Comparison of ENCODE assay signal across 1 cellular context in the genomic region with DNA sequence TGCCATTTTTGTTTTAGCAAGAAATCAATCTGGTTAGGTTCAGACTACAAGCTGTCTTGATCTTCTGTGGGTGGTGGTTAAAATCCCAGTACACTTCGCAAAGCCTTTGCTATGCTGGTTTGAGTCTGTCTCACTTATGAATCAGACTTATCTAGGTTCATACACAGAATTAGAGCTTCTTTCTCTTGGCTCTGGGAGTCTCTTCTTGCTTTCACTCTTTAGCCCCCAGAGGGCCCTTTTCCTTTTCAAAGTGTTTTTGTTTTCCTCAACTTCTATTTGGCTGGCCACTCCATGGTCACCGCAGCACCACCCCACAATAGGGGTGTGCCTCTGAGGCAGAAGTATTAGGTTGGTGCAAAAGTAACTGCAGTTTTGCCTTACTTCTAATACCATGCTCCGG.
TF ChIP-seq lines count a peak whose summit lies in the region.

No MANE protein-coding gene starts in this region.

TF ChIP-seq in GM23338, 12 proteins besides CTCF, POLR2A, EP300 and RAD21 (continued from another document):
- TF ChIP-seq, protein P1, sequence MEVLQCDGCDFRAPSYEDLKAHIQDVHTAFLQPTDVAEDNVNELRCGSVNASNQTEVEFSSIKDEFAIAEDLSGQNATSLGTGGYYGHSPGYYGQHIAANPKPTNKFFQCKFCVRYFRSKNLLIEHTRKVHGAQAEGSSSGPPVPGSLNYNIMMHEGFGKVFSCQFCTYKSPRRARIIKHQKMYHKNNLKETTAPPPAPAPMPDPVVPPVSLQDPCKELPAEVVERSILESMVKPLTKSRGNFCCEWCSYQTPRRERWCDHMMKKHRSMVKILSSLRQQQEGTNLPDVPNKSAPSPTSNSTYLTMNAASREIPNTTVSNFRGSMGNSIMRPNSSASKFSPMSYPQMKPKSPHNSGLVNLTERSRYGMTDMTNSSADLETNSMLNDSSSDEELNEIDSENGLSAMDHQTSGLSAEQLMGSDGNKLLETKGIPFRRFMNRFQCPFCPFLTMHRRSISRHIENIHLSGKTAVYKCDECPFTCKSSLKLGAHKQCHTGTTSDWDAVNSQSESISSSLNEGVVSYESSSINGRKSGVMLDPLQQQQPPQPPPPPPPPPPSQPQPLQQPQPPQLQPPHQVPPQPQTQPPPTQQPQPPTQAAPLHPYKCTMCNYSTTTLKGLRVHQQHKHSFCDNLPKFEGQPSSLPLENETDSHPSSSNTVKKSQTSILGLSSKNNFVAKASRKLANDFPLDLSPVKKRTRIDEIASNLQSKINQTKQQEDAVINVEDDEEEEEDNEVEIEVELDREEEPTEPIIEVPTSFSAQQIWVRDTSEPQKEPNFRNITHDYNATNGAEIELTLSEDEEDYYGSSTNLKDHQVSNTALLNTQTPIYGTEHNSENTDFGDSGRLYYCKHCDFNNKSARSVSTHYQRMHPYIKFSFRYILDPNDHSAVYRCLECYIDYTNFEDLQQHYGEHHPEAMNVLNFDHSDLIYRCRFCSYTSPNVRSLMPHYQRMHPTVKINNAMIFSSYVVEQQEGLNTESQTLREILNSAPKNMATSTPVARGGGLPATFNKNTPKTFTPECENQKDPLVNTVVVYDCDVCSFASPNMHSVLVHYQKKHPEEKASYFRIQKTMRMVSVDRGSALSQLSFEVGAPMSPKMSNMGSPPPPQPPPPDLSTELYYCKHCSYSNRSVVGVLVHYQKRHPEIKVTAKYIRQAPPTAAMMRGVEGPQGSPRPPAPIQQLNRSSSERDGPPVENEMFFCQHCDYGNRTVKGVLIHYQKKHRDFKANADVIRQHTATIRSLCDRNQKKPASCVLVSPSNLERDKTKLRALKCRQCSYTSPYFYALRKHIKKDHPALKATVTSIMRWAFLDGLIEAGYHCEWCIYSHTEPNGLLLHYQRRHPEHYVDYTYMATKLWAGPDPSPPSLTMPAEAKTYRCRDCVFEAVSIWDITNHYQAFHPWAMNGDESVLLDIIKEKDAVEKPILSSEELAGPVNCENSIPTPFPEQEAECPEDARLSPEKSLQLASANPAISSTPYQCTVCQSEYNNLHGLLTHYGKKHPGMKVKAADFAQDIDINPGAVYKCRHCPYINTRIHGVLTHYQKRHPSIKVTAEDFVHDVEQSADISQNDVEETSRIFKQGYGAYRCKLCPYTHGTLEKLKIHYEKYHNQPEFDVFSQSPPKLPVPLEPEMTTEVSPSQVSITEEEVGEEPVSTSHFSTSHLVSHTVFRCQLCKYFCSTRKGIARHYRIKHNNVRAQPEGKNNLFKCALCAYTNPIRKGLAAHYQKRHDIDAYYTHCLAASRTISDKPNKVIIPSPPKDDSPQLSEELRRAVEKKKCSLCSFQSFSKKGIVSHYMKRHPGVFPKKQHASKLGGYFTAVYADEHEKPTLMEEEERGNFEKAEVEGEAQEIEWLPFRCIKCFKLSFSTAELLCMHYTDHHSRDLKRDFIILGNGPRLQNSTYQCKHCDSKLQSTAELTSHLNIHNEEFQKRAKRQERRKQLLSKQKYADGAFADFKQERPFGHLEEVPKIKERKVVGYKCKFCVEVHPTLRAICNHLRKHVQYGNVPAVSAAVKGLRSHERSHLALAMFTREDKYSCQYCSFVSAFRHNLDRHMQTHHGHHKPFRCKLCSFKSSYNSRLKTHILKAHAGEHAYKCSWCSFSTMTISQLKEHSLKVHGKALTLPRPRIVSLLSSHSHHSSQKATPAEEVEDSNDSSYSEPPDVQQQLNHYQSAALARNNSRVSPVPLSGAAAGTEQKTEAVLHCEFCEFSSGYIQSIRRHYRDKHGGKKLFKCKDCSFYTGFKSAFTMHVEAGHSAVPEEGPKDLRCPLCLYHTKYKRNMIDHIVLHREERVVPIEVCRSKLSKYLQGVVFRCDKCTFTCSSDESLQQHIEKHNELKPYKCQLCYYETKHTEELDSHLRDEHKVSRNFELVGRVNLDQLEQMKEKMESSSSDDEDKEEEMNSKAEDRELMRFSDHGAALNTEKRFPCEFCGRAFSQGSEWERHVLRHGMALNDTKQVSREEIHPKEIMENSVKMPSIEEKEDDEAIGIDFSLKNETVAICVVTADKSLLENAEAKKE (CRISPR knock-in tag; IDR thresholded peaks at IDR 0.05), result no peak
- no peak for TF ChIP-seq EZH2phosphoT487 (IDR thresholded peaks at IDR 0.05; ENCODE audit: unreplicated experiment)
- no peak for TF ChIP-seq JUNB (IDR thresholded peaks at IDR 0.05; ENCODE audit: unreplicated experiment)
- no peak for TF ChIP-seq CREB1 (CRISPR knock-in tag; IDR thresholded peaks at IDR 0.05; ENCODE audit: low read depth)
- TF ChIP-seq EZH2 (IDR thresholded peaks at IDR 0.05; ENCODE audit: low read depth, unreplicated experiment), result no peak
- no peak for TF ChIP-seq POLR2AphosphoS5 (IDR thresholded peaks at IDR 0.05; ENCODE audit: low read depth)
- TF ChIP-seq, protein P2, sequence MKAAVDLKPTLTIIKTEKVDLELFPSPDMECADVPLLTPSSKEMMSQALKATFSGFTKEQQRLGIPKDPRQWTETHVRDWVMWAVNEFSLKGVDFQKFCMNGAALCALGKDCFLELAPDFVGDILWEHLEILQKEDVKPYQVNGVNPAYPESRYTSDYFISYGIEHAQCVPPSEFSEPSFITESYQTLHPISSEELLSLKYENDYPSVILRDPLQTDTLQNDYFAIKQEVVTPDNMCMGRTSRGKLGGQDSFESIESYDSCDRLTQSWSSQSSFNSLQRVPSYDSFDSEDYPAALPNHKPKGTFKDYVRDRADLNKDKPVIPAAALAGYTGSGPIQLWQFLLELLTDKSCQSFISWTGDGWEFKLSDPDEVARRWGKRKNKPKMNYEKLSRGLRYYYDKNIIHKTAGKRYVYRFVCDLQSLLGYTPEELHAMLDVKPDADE (IDR thresholded peaks at IDR 0.05), result no peak
- TF ChIP-seq, protein P3, sequence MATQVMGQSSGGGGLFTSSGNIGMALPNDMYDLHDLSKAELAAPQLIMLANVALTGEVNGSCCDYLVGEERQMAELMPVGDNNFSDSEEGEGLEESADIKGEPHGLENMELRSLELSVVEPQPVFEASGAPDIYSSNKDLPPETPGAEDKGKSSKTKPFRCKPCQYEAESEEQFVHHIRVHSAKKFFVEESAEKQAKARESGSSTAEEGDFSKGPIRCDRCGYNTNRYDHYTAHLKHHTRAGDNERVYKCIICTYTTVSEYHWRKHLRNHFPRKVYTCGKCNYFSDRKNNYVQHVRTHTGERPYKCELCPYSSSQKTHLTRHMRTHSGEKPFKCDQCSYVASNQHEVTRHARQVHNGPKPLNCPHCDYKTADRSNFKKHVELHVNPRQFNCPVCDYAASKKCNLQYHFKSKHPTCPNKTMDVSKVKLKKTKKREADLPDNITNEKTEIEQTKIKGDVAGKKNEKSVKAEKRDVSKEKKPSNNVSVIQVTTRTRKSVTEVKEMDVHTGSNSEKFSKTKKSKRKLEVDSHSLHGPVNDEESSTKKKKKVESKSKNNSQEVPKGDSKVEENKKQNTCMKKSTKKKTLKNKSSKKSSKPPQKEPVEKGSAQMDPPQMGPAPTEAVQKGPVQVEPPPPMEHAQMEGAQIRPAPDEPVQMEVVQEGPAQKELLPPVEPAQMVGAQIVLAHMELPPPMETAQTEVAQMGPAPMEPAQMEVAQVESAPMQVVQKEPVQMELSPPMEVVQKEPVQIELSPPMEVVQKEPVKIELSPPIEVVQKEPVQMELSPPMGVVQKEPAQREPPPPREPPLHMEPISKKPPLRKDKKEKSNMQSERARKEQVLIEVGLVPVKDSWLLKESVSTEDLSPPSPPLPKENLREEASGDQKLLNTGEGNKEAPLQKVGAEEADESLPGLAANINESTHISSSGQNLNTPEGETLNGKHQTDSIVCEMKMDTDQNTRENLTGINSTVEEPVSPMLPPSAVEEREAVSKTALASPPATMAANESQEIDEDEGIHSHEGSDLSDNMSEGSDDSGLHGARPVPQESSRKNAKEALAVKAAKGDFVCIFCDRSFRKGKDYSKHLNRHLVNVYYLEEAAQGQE (IDR thresholded peaks at IDR 0.05; ENCODE audit: unreplicated experiment), result no peak
- TF ChIP-seq NANOG (IDR thresholded peaks at IDR 0.05; ENCODE audit: borderline replicate concordance), result no peak
- no peak for TF ChIP-seq ZNF114 (CRISPR knock-in tag; IDR thresholded peaks at IDR 0.05)
- TF ChIP-seq ZNF331 (CRISPR knock-in tag; IDR thresholded peaks at IDR 0.05; ENCODE audit: low read depth), result no peak
